In genomic region chr2:10123281-10123680, GRCh38 we compare ENCODE assay signal across 8 cellular contexts. TPM values are rescaled to one million over a fixed set of nuclear protein-coding genes. Genes with fewer than 3 reads are reported as not detected.
DNase-seq lines count a peak whose midpoint lies in the region; ATAC-seq and TF ChIP-seq lines count a peak whose summit lies in the region.

No MANE protein-coding gene starts in this region.

- DNase-seq in GM13977 (ENCODE audit: low spot score), result peak; percentile 10
- no peak for DNase-seq in endothelial cell (ENCODE audit: low spot score)
- DNase-seq in progenitor cell of endocrine pancreas (ENCODE audit: low spot score, unreplicated experiment), result no peak
- no peak for DNase-seq in LoVo (ENCODE audit: low spot score)
- DNase-seq in kidney tubule cell (ENCODE audit: low spot score), result no peak
- DNase-seq in hypothalamus (lab: John Stamatoyannopoulos, UW), result no peak

- no peaks in the 10 kb centered on the region for H3K9me3 Mint-ChIP-seq in endothelial cell (ENCODE audit: unreplicated experiment)
- H3K9me3 Mint-ChIP-seq in progenitor cell of endocrine pancreas (ENCODE audit: low read depth), result no peaks in the 10 kb centered on the region

- in situ Hi-C loops in GM13977 (cut with MboI; ENCODE audit: low pct_unique_long_range_greater_than_20kb, low sequenced_read_pairs, unreplicated experiment), result no loop called here

- peaks cover 18% of the 10 kb centered on the region for H3K4me1 Mint-ChIP-seq in endothelial cell (ENCODE audit: unreplicated experiment)
- H3K4me1 Mint-ChIP-seq in progenitor cell of endocrine pancreas (ENCODE audit: low read depth), result peaks cover 28% of the 10 kb centered on the region

- ATAC-seq in HG03378 (IDR thresholded peaks at IDR 0.05; ENCODE audit: unreplicated experiment), result no peak

- H3K4me3 Mint-ChIP-seq in endothelial cell (ENCODE audit: unreplicated experiment) (peak overlapping the region; percentile 92), progenitor cell of endocrine pancreas (ENCODE audit: low read depth) (peak overlapping the region; percentile 81)

- peaks cover 5% of the 10 kb centered on the region for H3K36me3 Mint-ChIP-seq in endothelial cell (ENCODE audit: low read depth, unreplicated experiment)
- H3K36me3 Mint-ChIP-seq in progenitor cell of endocrine pancreas (ENCODE audit: insufficient read depth), result peaks cover 7% of the 10 kb centered on the region

- no peak for TF ChIP-seq CTCF in GM13977 (IDR thresholded peaks at IDR 0.05; ENCODE audit: extremely low read depth, insufficient read depth, missing control alignments)
- TF ChIP-seq CTCF in endothelial cell (IDR thresholded peaks at IDR 0.05; ENCODE audit: unreplicated experiment), result no peak
- no peak for TF ChIP-seq CTCF in progenitor cell of endocrine pancreas (IDR thresholded peaks at IDR 0.05; ENCODE audit: unreplicated experiment)

- H3K27me3 Mint-ChIP-seq in endothelial cell (ENCODE audit: unreplicated experiment), result peaks cover 7% of the 10 kb centered on the region
- peaks cover 3% of the 10 kb centered on the region for H3K27me3 Mint-ChIP-seq in progenitor cell of endocrine pancreas

- no peak overlapping the region for H3K27ac Mint-ChIP-seq in endothelial cell (ENCODE audit: unreplicated experiment)
- H3K27ac Mint-ChIP-seq in progenitor cell of endocrine pancreas, result peak overlapping the region; percentile 59

TF ChIP-seq in PFSK-1, 5 proteins besides CTCF, POLR2A, EP300 and RAD21:
- TF ChIP-seq REST (IDR thresholded peaks at IDR 0.05; ENCODE audit: insufficient read depth in 1 of 2, low read depth in 2 of 2, low read length in 2 of 2) (no peak), FOXP2 (optimal IDR thresholded peaks at IDR 0.05; ENCODE audit: borderline replicate concordance, extremely low read depth, extremely low read length, insufficient read depth) (no peak), TAF1 (IDR thresholded peaks at IDR 0.05; ENCODE audit: borderline replicate concordance, insufficient read depth, low read length) (peak; percentile 3; the same call in 1 of the 2 replicates), POLR2AphosphoS5 (IDR thresholded peaks at IDR 0.05; ENCODE audit: low read depth, low read length) (no peak), SIN3A (IDR thresholded peaks at IDR 0.05; ENCODE audit: borderline replicate concordance, insufficient read depth, low read length) (no peak)

RNA-seq across cellular contexts. Expression of gene RRM2, which starts 0.7 kb away (rescaled TPM):
- 55.8 TPM for polyA plus RNA-seq in PFSK-1 (2012; ENCODE audit: insufficient read length, low read depth)
- total RNA-seq in endothelial cell (ENCODE audit: unreplicated experiment) (18.7 TPM), progenitor cell of endocrine pancreas (70.3 and 79.8 TPM in 2 replicates)

RNA-seq across cellular contexts. Expression of gene CYS1, which starts 43.1 kb away (rescaled TPM):
- polyA plus RNA-seq in PFSK-1 (2012; ENCODE audit: insufficient read length, low read depth), result 3.9 TPM
- 7.3 TPM for total RNA-seq in endothelial cell (ENCODE audit: unreplicated experiment)
- 2.3 and 2.5 TPM in 2 replicates for total RNA-seq in progenitor cell of endocrine pancreas
